In the genomic region with DNA sequence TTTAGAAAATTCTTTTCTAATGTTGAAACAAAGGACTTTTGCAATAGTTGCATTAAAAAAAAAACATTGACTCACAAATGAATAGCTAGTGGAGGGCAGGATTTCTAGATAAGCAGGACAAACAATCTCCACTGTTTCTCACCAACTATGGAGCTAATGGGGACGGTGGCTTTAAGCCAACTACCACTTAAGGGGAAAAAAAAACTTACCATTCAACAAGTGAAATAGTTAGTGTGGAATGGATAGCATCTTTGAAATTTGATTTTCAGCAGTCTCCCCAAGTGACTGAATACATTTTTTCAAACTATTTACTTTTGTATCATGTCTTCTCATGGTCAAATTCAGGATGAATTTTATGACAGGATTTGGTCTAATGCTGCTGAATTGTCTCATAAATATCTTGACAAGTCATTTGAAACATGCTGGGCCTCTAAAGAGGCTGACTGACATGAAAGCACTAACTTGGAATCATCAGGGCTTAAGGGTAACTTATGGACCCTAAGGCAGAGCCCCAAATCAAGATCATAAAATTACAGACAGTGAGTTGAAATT, we compare ENCODE assay signal across 12 cellular contexts.
DNase-seq lines count a peak whose midpoint lies in the region; ATAC-seq, FAIRE-seq and TF ChIP-seq lines count a peak whose summit lies in the region.
"Had no signal": no experiment of that assay in that cellular context is flagged by ENCODE, and none has a peak within 500 bp of the region (broad histone marks: within the 10 kb centered on the region; RNA-seq: fewer than 3 reads in every experiment).

No MANE protein-coding gene starts in this region.

- peaks cover 0 to 7% (median 0%) of the 10 kb centered on the region in 45 donors for H3K27me3 ChIP-seq in dorsolateral prefrontal cortex

- POLR2A ChIA-PET in A549 (lab: Yijun Ruan, JAX) (no interaction called here), WTC11 (lab: Charles Lee) (no interaction called here)

- no peaks in the 10 kb centered on the region for H3K36me3 Mint-ChIP-seq in WTC11

- no peaks in the 10 kb centered on the region for H3K27me3 Mint-ChIP-seq in WTC11 (ENCODE audit: low read depth)

- TF ChIP-seq RAD21 in A549 (conservative IDR thresholded peaks at IDR 0.05 in 1 of 2, IDR thresholded peaks at IDR 0.05 in 1 of 2), result peak in 1 of 2 experiments; percentile 36; a peak in 1 of 5 replicates

- no peak for TF ChIP-seq POLR2A in A549 (IDR thresholded peaks at IDR 0.05; ENCODE audit: low read length)

- 0% methylated on average over 1 of the region's 1 CpG for whole genome bisulfite sequencing in A549 (ENCODE audit: missing lambda C conversion rate)

- H3K4me1 Mint-ChIP-seq in WTC11, result peaks cover 5% of the 10 kb centered on the region

- CTCF ChIA-PET in A549 (lab: Yijun Ruan, JAX), result no interaction called here
- CTCF ChIA-PET in WTC11 (lab: Charles Lee), result no interaction called here

- ATAC-seq in A549 (peak; percentile 47 to 68; a peak in 5 of 6 replicates), WTC11 (no peak), HG02885 (IDR thresholded peaks at IDR 0.05; ENCODE audit: poor library complexity, unreplicated experiment) (no peak)
- ATAC-seq: HCT116 had no signal

- TF ChIP-seq EP300 in A549 (IDR thresholded peaks at IDR 0.05), result peak; percentile 73 to 77; a peak in 3 of 5 replicates

- H3K4me3 ChIP-seq in A549 (peak overlapping the region; percentile 4; the same call in 1 of the 3 replicates), foreskin fibroblast (ENCODE audit: low read depth in 1 of 2, low read length in 2 of 2) (no peak overlapping the region), dorsolateral prefrontal cortex (no peak overlapping the region)

- no peak for FAIRE-seq in A549 (lab: Jason Lieb, UNC)

- H3K4me3 Mint-ChIP-seq in WTC11, result no peak overlapping the region

- intact Hi-C loops in dorsolateral prefrontal cortex (cut with DNase I), result no loop called here

- peak overlapping the region; percentile 80 to 87 for H3K27ac ChIP-seq in A549
- H3K27ac ChIP-seq in dorsolateral prefrontal cortex, result no peak overlapping the region

- no peaks in the 10 kb centered on the region for H3K9me3 Mint-ChIP-seq in WTC11

- TF ChIP-seq CTCF in A549 (IDR thresholded peaks at IDR 0.05) (no peak), foreskin fibroblast (IDR thresholded peaks at IDR 0.05; ENCODE audit: low read depth, low read length) (no peak), WTC11 (IDR thresholded peaks at IDR 0.05) (no peak), dorsolateral prefrontal cortex (IDR thresholded peaks at IDR 0.05 in 54 of 56, conservative IDR thresholded peaks at IDR 0.05 in 2 of 56; ENCODE audit: low read depth in 1 of 56, partially characterized antibody in 56 of 56) (no peak)

- no peak overlapping the region for H3K27ac Mint-ChIP-seq in WTC11

- H3K9me3 ChIP-seq in A549, result no peaks in the 10 kb centered on the region

- peaks cover 62% of the 10 kb centered on the region for H3K4me1 ChIP-seq in A549

- H3K4me2 ChIP-seq in A549, result peak overlapping the region; percentile 80

- DNase-seq in A549 (ENCODE audit: low read depth in 1 of 2, low spot score in 1 of 2), result peak in 1 of 2 experiments; percentile 75
- peak; percentile 22 for DNase-seq in HT-29 (ENCODE audit: low spot score)
- peak; percentile 27 for DNase-seq in OCI-M1 (lab: John Stamatoyannopoulos, UW)
- DNase-seq in foreskin fibroblast, result peak; percentile 47 to 77
- no peak for DNase-seq in hepatic stellate cell (ENCODE audit: low spot score)
- DNase-seq in WTC11 (ENCODE audit: low spot score), result no peak
- DNase-seq in dorsolateral prefrontal cortex, result no peak
- DNase-seq: activated CD4-positive, alpha-beta T cell treated with anti-CD3 and anti-CD28 coated beads, Interleukin-2, amount 50 U/mL, for 1 hour; activated naive CD4-positive, alpha-beta T cell treated with Interleukin-2 at 50 U/mL for 16 hours; hippocampal formation had no signal

TF ChIP-seq in A549, 52 proteins besides CTCF, POLR2A, EP300 and RAD21 (continues in another document):
- TF ChIP-seq HOXB13 (CRISPR knock-in tag; IDR thresholded peaks at IDR 0.05; ENCODE audit: low read depth) (no peak), FOSL2 (IDR thresholded peaks at IDR 0.05) (peak; percentile 70), FOSL2 (CRISPR knock-in tag; IDR thresholded peaks at IDR 0.05) (peak; percentile 78), FOSB (CRISPR knock-in tag; IDR thresholded peaks at IDR 0.05) (no peak), BCL3 (IDR thresholded peaks at IDR 0.05) (peak; percentile 77; the same call in 2 of the 3 replicates)
- TF ChIP-seq, protein P1, sequence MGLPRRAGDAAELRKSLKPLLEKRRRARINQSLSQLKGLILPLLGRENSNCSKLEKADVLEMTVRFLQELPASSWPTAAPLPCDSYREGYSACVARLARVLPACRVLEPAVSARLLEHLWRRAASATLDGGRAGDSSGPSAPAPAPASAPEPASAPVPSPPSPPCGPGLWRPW (IDR thresholded peaks at IDR 0.05), result peak; percentile 86

TF ChIP-seq in WTC11, 78 proteins besides CTCF, POLR2A, EP300 and RAD21 (continues in another document):
- TF ChIP-seq, protein P2, sequence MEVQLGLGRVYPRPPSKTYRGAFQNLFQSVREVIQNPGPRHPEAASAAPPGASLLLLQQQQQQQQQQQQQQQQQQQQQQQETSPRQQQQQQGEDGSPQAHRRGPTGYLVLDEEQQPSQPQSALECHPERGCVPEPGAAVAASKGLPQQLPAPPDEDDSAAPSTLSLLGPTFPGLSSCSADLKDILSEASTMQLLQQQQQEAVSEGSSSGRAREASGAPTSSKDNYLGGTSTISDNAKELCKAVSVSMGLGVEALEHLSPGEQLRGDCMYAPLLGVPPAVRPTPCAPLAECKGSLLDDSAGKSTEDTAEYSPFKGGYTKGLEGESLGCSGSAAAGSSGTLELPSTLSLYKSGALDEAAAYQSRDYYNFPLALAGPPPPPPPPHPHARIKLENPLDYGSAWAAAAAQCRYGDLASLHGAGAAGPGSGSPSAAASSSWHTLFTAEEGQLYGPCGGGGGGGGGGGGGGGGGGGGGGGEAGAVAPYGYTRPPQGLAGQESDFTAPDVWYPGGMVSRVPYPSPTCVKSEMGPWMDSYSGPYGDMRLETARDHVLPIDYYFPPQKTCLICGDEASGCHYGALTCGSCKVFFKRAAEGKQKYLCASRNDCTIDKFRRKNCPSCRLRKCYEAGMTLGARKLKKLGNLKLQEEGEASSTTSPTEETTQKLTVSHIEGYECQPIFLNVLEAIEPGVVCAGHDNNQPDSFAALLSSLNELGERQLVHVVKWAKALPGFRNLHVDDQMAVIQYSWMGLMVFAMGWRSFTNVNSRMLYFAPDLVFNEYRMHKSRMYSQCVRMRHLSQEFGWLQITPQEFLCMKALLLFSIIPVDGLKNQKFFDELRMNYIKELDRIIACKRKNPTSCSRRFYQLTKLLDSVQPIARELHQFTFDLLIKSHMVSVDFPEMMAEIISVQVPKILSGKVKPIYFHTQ (CRISPR knock-in tag; IDR thresholded peaks at IDR 0.05), result no peak
- TF ChIP-seq HMGXB4 (CRISPR knock-in tag; IDR thresholded peaks at IDR 0.05) (no peak), STAT6 (CRISPR knock-in tag; conservative IDR thresholded peaks at IDR 0.05; ENCODE audit: low read depth) (no peak), ZNF232 (CRISPR knock-in tag; IDR thresholded peaks at IDR 0.05) (no peak)
- TF ChIP-seq, protein P3, sequence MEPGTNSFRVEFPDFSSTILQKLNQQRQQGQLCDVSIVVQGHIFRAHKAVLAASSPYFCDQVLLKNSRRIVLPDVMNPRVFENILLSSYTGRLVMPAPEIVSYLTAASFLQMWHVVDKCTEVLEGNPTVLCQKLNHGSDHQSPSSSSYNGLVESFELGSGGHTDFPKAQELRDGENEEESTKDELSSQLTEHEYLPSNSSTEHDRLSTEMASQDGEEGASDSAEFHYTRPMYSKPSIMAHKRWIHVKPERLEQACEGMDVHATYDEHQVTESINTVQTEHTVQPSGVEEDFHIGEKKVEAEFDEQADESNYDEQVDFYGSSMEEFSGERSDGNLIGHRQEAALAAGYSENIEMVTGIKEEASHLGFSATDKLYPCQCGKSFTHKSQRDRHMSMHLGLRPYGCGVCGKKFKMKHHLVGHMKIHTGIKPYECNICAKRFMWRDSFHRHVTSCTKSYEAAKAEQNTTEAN (CRISPR knock-in tag; IDR thresholded peaks at IDR 0.05), result no peak

Comparison
In these comparisons a context has a peak if more than half of its experiments do, and no peak if none do; other contexts are left out.
1. ATAC-seq: peak in A549 (2 of 2); none in WTC11 (single experiment) and HG02885 (single experiment).
2. DNase-seq: peak in HT-29 (single experiment), OCI-M1 (single experiment) and foreskin fibroblast (2 of 2); none in hepatic stellate cell (single experiment), WTC11 (single experiment) and dorsolateral prefrontal cortex (0 of 10).
3. H3K27ac ChIP-seq: peak in A549 (2 of 2); none in dorsolateral prefrontal cortex (0 of 59).
4. Of the 8 proteins assayed by ChIP-seq in both WTC11 and A549: peak only in WTC11: none; only in A549: JUN; in both: none; in neither: 7.